Comparison of ENCODE assay signal across 12 cellular contexts in genomic region chr2:16198166-16198912, GRCh38.
DNase-seq lines count a peak whose midpoint lies in the region.
"Had no signal": no experiment of that assay in that cellular context is flagged by ENCODE, and none has a peak within 500 bp of the region (broad histone marks: within the 10 kb centered on the region; RNA-seq: fewer than 3 reads in every experiment).

No MANE protein-coding gene starts in this region.

- DNase-seq in SK-N-DZ (ENCODE audit: low spot score), result peak; percentile 100
- DNase-seq in left kidney (ENCODE audit: low read depth, low spot score), result peak; percentile 49
- DNase-seq in retina, result peak; percentile 50
- DNase-seq in KG1 (lab: John Stamatoyannopoulos, UW), result no peak
- DNase-seq in 8988T, result no peak
- DNase-seq in NCI-H1930 (lab: John Stamatoyannopoulos, UW), result no peak
- DNase-seq: Calu3; CD8-positive, alpha-beta T cell; DMS79 treated with DMSO at 0.1 percent for 48 hours; GF-D8; HCEC 1CT; HFFc6 had no signal

Comparison
In these comparisons a context has a peak if more than half of its experiments do, and no peak if none do; other contexts are left out.
1. DNase-seq: peak in SK-N-DZ (single experiment), left kidney (single experiment) and retina (single experiment); none in KG1 (single experiment), 8988T (single experiment) and NCI-H1930 (0 of 2).